ENCODE assay signal across 9 cellular contexts in the genomic region with DNA sequence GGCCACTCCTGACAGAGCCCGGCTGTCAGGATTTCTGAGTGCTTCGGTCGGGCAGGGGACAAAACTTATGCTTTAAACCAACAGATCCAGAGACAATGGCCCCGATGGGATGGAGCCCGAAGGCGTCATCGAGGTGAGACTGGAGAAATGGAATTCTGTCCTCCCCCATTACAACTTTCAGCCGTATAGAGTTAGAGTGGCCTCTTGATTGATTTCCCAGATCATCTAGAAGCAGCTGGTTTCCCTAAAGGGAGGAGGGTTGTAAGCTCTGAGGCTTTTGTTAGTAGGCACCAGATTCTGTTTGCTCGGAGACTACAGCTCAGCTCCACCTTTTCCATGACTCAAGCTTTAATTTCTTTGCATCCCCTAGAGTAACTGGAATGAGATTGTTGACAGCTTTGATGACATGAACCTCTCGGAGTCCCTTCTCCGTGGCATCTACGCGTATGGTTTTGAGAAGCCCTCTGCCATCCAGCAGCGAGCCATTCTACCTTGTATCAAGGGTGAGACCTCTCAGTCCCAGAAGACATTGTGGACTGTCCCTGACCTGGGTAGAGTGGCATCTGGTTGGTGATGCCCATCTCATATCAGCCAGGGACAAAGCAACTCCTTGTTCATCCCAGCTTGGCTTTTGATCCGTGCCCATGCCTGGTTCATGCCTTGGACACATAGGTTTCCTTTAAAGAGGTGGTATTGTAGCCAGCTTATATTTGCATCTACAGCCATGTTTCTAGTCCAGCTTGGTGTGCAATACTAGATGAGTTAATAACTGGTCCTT. TPM values are rescaled to one million over a fixed set of nuclear protein-coding genes. Genes with fewer than 3 reads are reported as not detected.
A peak's percentile ranks its signal among the peaks of the same experiment; 100 is the strongest.
DNase-seq lines count a peak whose midpoint lies in the region; ATAC-seq, FAIRE-seq and TF ChIP-seq lines count a peak whose summit lies in the region.
"Had no signal": no experiment of that assay in that cellular context is flagged by ENCODE, and none has a peak within 500 bp of the region (broad histone marks: within the 10 kb centered on the region; RNA-seq: fewer than 3 reads in every experiment).

No MANE protein-coding gene starts in this region.

- H3K4me3 ChIP-seq in HCT116 (replicated peaks in 1 of 2; ENCODE audit: low read depth in 1 of 2, low read length in 2 of 2) (peak overlapping the region; percentile 94 to 100), WERI-Rb-1 (ENCODE audit: low read depth, low read length) (peak overlapping the region; percentile 94), skeletal muscle tissue (ENCODE audit: low read length in 3 of 3) (peak overlapping the region; percentile 73 to 93 (median 92))

- H3K4me1 ChIP-seq in HCT116 (ENCODE audit: control insufficient read depth in 1 of 2, insufficient read depth in 2 of 2, low read length in 2 of 2) = peaks cover 8 to 74% of the 10 kb centered on the region in 2 experiments; a peak in 3 of 4 replicates
- H3K4me1 ChIP-seq in foreskin keratinocyte = peaks cover 13% of the 10 kb centered on the region
- peaks cover 45 to 58% (median 46%) of the 10 kb centered on the region in 3 donors for H3K4me1 ChIP-seq in skeletal muscle tissue (ENCODE audit: control insufficient read depth in 3 of 3, insufficient read depth in 3 of 3, low read length in 3 of 3)

- no peak overlapping the region for H2AFZ ChIP-seq in HCT116 (ENCODE audit: low read depth, low read length, poor library complexity, severe bottlenecking)

- no peaks in the 10 kb centered on the region for H3K27me3 ChIP-seq in HCT116 (ENCODE audit: insufficient read depth, low read length)
- H3K27me3 ChIP-seq in WERI-Rb-1 (ENCODE audit: insufficient read depth, low read depth, severe bottlenecking) = no peaks in the 10 kb centered on the region
- H3K27me3 ChIP-seq in foreskin keratinocyte = no peaks in the 10 kb centered on the region
- H3K27me3 ChIP-seq in skeletal muscle tissue (ENCODE audit: control insufficient read depth in 3 of 3, insufficient read depth in 3 of 3, low read length in 3 of 3) = no peaks in the 10 kb centered on the region

- no peak for FAIRE-seq in H54 (lab: Jason Lieb, UNC)

- H3K9me3 ChIP-seq in HCT116 (ENCODE audit: control insufficient read depth in 1 of 2, insufficient read depth in 1 of 2, low read depth in 1 of 2, low read length in 2 of 2) (no peaks in the 10 kb centered on the region), WERI-Rb-1 (ENCODE audit: severe bottlenecking) (no peaks in the 10 kb centered on the region), skeletal muscle tissue (ENCODE audit: control insufficient read depth in 3 of 3, low read length in 3 of 3) (no peaks in the 10 kb centered on the region)

- DNase-seq in HCT116 (ENCODE audit: low read depth, low spot score) = no peak
- no peak for DNase-seq in WERI-Rb-1
- DNase-seq in foreskin keratinocyte = no peak
- DNase-seq in H54 (ENCODE audit: insufficient read length, low spot score) = no peak
- DNase-seq in KG1 (lab: John Stamatoyannopoulos, UW) = no peak
- DNase-seq in activated CD8-positive, alpha-beta memory T cell treated with anti-CD3 and anti-CD28 coated beads for 24 hours = no peak
- DNase-seq in NCI-H2107 (lab: John Stamatoyannopoulos, UW) = no peak

- H3K36me3 ChIP-seq in HCT116 (ENCODE audit: control insufficient read depth in 1 of 2, insufficient read depth in 2 of 2, low read length in 2 of 2) = peaks cover 38 to 76% of the 10 kb centered on the region in 2 experiments
- H3K36me3 ChIP-seq in WERI-Rb-1 = peaks cover 86% of the 10 kb centered on the region
- peaks cover 62 to 70% (median 63%) of the 10 kb centered on the region in 3 donors for H3K36me3 ChIP-seq in skeletal muscle tissue (ENCODE audit: control insufficient read depth in 3 of 3, insufficient read depth in 3 of 3, low read length in 3 of 3)

- peaks cover 70% of the 10 kb centered on the region for H3K79me2 ChIP-seq in HCT116 (ENCODE audit: insufficient read depth, low read length)

- no peak for TF ChIP-seq CTCF in HCT116 (IDR thresholded peaks at IDR 0.05 in 2 of 3, conservative IDR thresholded peaks at IDR 0.05 in 1 of 3; ENCODE audit: borderline replicate concordance in 1 of 3, insufficient read depth in 1 of 3, low read depth in 2 of 3, low read length in 2 of 3)
- no peak for TF ChIP-seq CTCF in WERI-Rb-1 (IDR thresholded peaks at IDR 0.05; ENCODE audit: low read depth, low read length)
- no peak for TF ChIP-seq CTCF in foreskin keratinocyte (conservative IDR thresholded peaks at IDR 0.05)

- TF ChIP-seq POLR2A in HCT116 (IDR thresholded peaks at IDR 0.05; ENCODE audit: borderline replicate concordance, extremely low read depth, insufficient read depth, insufficient read length) = no peak
- no peak for TF ChIP-seq POLR2A in H54 (IDR thresholded peaks at IDR 0.05; ENCODE audit: low read depth, low read length)

- RAD21 ChIA-PET in HCT116 (lab: Charles Lee; ENCODE audit: low non-redundant PET in 1 of 2, low total read pairs in 2 of 2, uncharacterized antibody in 2 of 2, unreplicated experiment in 2 of 2) = no interaction called here

- CTCF ChIA-PET in HCT116 (lab: Charles Lee) = no interaction called here

- no peaks in the 10 kb centered on the region for H3K9me2 ChIP-seq in HCT116 (ENCODE audit: insufficient read depth)

- no peak for TF ChIP-seq RAD21 in HCT116 (IDR thresholded peaks at IDR 0.05; ENCODE audit: low read depth)

- BruUV-seq in HCT116 (replicated peaks; lab: Mats Ljungman, UMichigan) = no TSS peak

- POLR2A ChIA-PET in HCT116 (lab: Charles Lee) = interaction anchor here (0.7 to 2.6 kb wide), 3 partner anchors 10 to 113 kb away, joined by 3 to 13 read pairs (median 8); a partner anchor contains a TSS

- intact Hi-C loops in HCT116 (cut with micrococcal nuclease) = no loop called here

- ATAC-seq in HCT116 (no peak), foreskin keratinocyte (no peak)

- peak overlapping the region; percentile 97 for H3K4me2 ChIP-seq in HCT116 (ENCODE audit: low read length)

- H3K9ac ChIP-seq in HCT116 (ENCODE audit: low read length) = peak overlapping the region; percentile 100
- H3K9ac ChIP-seq in skeletal muscle tissue (ENCODE audit: low read depth in 1 of 3, low read length in 3 of 3) = peak overlapping the region; percentile 72 to 98 (median 74)

- H4K20me1 ChIP-seq in HCT116 (ENCODE audit: insufficient read depth) = peaks cover 35% of the 10 kb centered on the region; the same call in 1 of the 2 replicates

- peak overlapping the region; percentile 97 for H3K27ac ChIP-seq in HCT116 (ENCODE audit: low read depth, low read length)
- peak overlapping the region; percentile 98 for H3K27ac ChIP-seq in WERI-Rb-1
- peak overlapping the region; percentile 78 for H3K27ac ChIP-seq in foreskin keratinocyte
- H3K27ac ChIP-seq in skeletal muscle tissue (ENCODE audit: low read depth, low read length) = peak overlapping the region; percentile 99

TF ChIP-seq in HCT116, 20 proteins besides CTCF, POLR2A, EP300 and RAD21 (continues in another document):
- TF ChIP-seq, protein P1, sequence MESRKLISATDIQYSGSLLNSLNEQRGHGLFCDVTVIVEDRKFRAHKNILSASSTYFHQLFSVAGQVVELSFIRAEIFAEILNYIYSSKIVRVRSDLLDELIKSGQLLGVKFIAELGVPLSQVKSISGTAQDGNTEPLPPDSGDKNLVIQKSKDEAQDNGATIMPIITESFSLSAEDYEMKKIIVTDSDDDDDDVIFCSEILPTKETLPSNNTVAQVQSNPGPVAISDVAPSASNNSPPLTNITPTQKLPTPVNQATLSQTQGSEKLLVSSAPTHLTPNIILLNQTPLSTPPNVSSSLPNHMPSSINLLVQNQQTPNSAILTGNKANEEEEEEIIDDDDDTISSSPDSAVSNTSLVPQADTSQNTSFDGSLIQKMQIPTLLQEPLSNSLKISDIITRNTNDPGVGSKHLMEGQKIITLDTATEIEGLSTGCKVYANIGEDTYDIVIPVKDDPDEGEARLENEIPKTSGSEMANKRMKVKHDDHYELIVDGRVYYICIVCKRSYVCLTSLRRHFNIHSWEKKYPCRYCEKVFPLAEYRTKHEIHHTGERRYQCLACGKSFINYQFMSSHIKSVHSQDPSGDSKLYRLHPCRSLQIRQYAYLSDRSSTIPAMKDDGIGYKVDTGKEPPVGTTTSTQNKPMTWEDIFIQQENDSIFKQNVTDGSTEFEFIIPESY (IDR thresholded peaks at IDR 0.05; ENCODE audit: extremely low read depth, insufficient replicate concordance, low read length) = no peak
- no peak for TF ChIP-seq SP1 (IDR thresholded peaks at IDR 0.05; ENCODE audit: low read depth)
- no peak for TF ChIP-seq ELF1 (IDR thresholded peaks at IDR 0.05; ENCODE audit: borderline replicate concordance, low read depth)
- TF ChIP-seq SIN3A (IDR thresholded peaks at IDR 0.05; ENCODE audit: low read depth) = no peak
- no peak for TF ChIP-seq CBX3 (IDR thresholded peaks at IDR 0.05; ENCODE audit: low read depth)
- TF ChIP-seq EZH2 (IDR thresholded peaks at IDR 0.05) = no peak
- TF ChIP-seq CEBPB (IDR thresholded peaks at IDR 0.05; ENCODE audit: low read depth) = no peak
- TF ChIP-seq ZFX (IDR thresholded peaks at IDR 0.05) = no peak
- TF ChIP-seq, protein P2, sequence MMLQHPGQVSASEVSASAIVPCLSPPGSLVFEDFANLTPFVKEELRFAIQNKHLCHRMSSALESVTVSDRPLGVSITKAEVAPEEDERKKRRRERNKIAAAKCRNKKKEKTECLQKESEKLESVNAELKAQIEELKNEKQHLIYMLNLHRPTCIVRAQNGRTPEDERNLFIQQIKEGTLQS (IDR thresholded peaks at IDR 0.05) = no peak
- no peak for TF ChIP-seq SRF (IDR thresholded peaks at IDR 0.05; ENCODE audit: low read depth)
- no peak for TF ChIP-seq EGR1 (IDR thresholded peaks at IDR 0.05; ENCODE audit: low read depth)
- no peak for TF ChIP-seq EZH2phosphoT487 (IDR thresholded peaks at IDR 0.05; ENCODE audit: borderline replicate concordance)

RNA-seq across cellular contexts. Expression of a gene that starts 5.1 kb away (rescaled TPM):
- 7.0 TPM for total RNA-seq in HCT116 (2021; ENCODE audit: unreplicated experiment)
- 68.4 and 90.6 TPM in 2 replicates for polyA plus RNA-seq in HCT116 (2012)
- total RNA-seq in foreskin keratinocyte = 20.1 and 21.4 TPM in 2 replicates
- 21.0 and 23.7 TPM in 2 replicates for polyA plus RNA-seq in foreskin keratinocyte
- 4.2 TPM for total RNA-seq in skeletal muscle tissue

RNA-seq across cellular contexts. Expression of a gene that starts 9.3 kb away (rescaled TPM):
- 50.9 TPM for total RNA-seq in HCT116 (2021; ENCODE audit: unreplicated experiment)
- 49.0 and 52.0 TPM in 2 replicates for polyA plus RNA-seq in HCT116 (2012)
- total RNA-seq in foreskin keratinocyte = 56.6 and 62.8 TPM in 2 replicates
- polyA plus RNA-seq in foreskin keratinocyte = 67.3 and 77.8 TPM in 2 replicates
- 26.1 TPM for total RNA-seq in skeletal muscle tissue

RNA-seq across cellular contexts. Expression of a gene that starts 12.6 kb away (rescaled TPM):
- total RNA-seq in HCT116 (2021; ENCODE audit: unreplicated experiment) (73.8 TPM), foreskin keratinocyte (89.6 and 102 TPM in 2 replicates), skeletal muscle tissue (31.3 TPM)
- polyA plus RNA-seq in HCT116 (2012) = 43.9 and 51.1 TPM in 2 replicates
- 84.1 and 103 TPM in 2 replicates for polyA plus RNA-seq in foreskin keratinocyte

RNA-seq across cellular contexts. Expression of a gene that starts 15.5 kb away (rescaled TPM):
- total RNA-seq in HCT116 (2021; ENCODE audit: unreplicated experiment) (0.69 TPM), foreskin keratinocyte (176 and 179 TPM in 2 replicates), skeletal muscle tissue (not detected)
- polyA plus RNA-seq in HCT116 (2012) = 1.0 and 1.2 TPM in 2 replicates
- polyA plus RNA-seq in foreskin keratinocyte = 263 and 273 TPM in 2 replicates
- total RNA-seq: lung microvascular endothelial cell had no signal

RNA-seq across cellular contexts. Expression of a gene that starts 15.8 kb away (rescaled TPM):
- total RNA-seq in HCT116 (2021; ENCODE audit: unreplicated experiment) (0.71 TPM), foreskin keratinocyte (2.4 and 2.6 TPM in 2 replicates), skeletal muscle tissue (2.1 TPM)
- polyA plus RNA-seq in HCT116 (2012) = 1.1 and 1.3 TPM in 2 replicates
- 2.3 and 3.4 TPM in 2 replicates for polyA plus RNA-seq in foreskin keratinocyte
